In the genomic region with DNA sequence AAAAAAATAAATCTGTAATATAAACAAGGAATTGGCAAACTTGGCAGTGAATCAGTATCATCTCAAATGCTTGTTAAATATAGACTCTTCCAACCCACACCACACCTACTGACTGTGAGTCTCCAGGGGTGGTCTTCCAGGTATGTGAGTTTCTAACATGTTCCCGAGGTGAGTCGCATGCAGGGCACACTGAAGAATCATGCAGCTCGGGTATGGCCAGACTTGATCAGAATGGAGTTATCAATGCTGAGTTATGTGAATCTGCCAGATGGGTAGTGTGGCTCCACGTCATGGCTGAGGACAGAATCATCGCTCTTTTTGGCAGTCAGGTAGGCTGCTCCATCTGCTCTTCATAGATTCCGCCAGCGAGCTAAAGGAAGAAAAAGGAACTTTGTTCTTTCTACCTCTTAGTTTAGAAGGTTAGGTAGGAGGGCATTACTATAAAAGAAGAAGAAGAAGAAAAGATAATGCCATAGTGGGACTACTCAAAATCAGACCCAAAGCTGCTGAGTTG, we compare ENCODE assay signal across 1 cellular context.
TF ChIP-seq lines count a peak whose summit lies in the region.

No MANE protein-coding gene starts in this region.

TF ChIP-seq in HepG2, 621 proteins besides CTCF, POLR2A, EP300 and RAD21 (continued from another document):
- TF ChIP-seq, protein P1, sequence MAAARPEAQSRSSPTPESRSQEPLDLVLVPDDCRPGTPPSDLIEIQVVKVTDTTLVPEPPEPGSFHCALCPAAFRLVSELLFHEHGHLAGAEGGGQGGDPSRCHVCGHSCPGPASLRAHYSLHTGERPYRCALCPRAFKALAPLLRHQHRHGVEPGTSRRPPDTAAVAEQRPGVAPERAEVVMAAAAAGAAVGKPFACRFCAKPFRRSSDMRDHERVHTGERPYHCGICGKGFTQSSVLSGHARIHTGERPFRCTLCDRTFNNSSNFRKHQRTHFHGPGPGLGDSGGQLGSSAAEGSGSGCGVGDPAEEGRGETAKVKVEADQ (CRISPR knock-in tag; IDR thresholded peaks at IDR 0.05; ENCODE audit: borderline replicate concordance), result peak; percentile 1; the same call in 1 of the 2 replicates
- TF ChIP-seq ZBTB21 (CRISPR knock-in tag; IDR thresholded peaks at IDR 0.05), result no peak
